ENCODE assay signal across 24 cellular contexts in the genomic region with DNA sequence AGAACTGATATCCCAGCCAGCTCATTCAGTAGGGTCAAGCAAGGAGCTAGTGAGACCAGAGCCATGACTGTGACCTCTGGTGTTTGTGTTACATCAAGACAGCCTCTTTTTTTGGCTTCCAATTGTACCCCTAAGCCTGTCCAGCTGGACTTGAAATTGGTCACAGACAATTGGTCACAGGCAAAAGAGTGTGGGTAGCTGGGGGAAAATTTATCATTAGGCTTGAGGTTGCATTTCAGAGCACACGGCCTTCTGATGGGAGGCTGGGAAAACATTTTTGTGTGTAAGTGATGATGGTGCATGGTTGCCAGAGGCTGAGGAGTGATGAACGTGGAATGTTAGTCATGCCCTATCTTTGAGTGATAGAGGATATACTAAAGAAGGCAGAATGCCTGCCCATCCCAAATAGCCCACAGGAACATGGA.
DNase-seq lines count a peak whose midpoint lies in the region; ATAC-seq and TF ChIP-seq lines count a peak whose summit lies in the region.
"Had no signal": no experiment of that assay in that cellular context is flagged by ENCODE, and none has a peak within 500 bp of the region (broad histone marks: within the 10 kb centered on the region; RNA-seq: fewer than 3 reads in every experiment).

No MANE protein-coding gene starts in this region.

- H2BK12ac ChIP-seq in H9 (ENCODE audit: insufficient read length, low read depth, low read length): no peak overlapping the region

- H3K23ac ChIP-seq in H9 (ENCODE audit: insufficient read length, low read depth, low read length): no peak overlapping the region

- H3K4me2 ChIP-seq in H9 (ENCODE audit: insufficient read depth, insufficient read length, low read length): no peak overlapping the region

- no CpG with 5 or more reads among the region's 2 CpGs for WGBS in H9 (ENCODE audit: extremely low coverage, insufficient read length, low lambda C conversion rate)

- no peak overlapping the region for H2BK120ac ChIP-seq in H9 (ENCODE audit: low read depth, low read length, poor library complexity, severe bottlenecking)

- H3K14ac ChIP-seq in H9 (ENCODE audit: insufficient read depth, low read length): no peak overlapping the region

- H4K91ac ChIP-seq in H9 (ENCODE audit: insufficient read length, low read depth, low read length): no peak overlapping the region

- H3K36me3 Mint-ChIP-seq in brain (no peaks in the 10 kb centered on the region), H9 (ENCODE audit: insufficient read depth in 1 of 3, low read depth in 3 of 3) (no peaks in the 10 kb centered on the region)
- H3K36me3 Mint-ChIP-seq: IgD-negative memory B cell; natural killer cell; stimulated activated memory B cell treated with anti-CD40 and anti-IgM and Interleukin-4, amounts not matched to agents 10 μg/mL and 1 μg/mL and 100 μg/mL, for 72 hours had no signal

- H3K27me3 ChIP-seq in H9 (ENCODE audit: insufficient read depth, low read length): no peaks in the 10 kb centered on the region
- H3K27me3 ChIP-seq in dorsolateral prefrontal cortex: peaks cover 0 to 5% (median 0%) of the 10 kb centered on the region in 45 donors
- H3K27me3 ChIP-seq: suprapubic skin had no signal

- intact Hi-C loops in sciatic nerve (cut with DNase I) (no loop called here), dorsolateral prefrontal cortex (cut with DNase I) (no loop called here)

- H3K27me3 Mint-ChIP-seq in brain (peaks cover 3% of the 10 kb centered on the region), H9 (ENCODE audit: low read depth) (no peaks in the 10 kb centered on the region)

- H2AK5ac ChIP-seq in H9 (ENCODE audit: insufficient read length, low read length): no peak overlapping the region

- no peaks in the 10 kb centered on the region for H3K79me2 ChIP-seq in H9 (ENCODE audit: insufficient read depth, low read length)

- no peaks in the 10 kb centered on the region for H3K79me1 ChIP-seq in H9 (ENCODE audit: insufficient read depth, low read depth, low read length, poor library complexity, severe bottlenecking)

- no peaks in the 10 kb centered on the region for H4K20me1 ChIP-seq in H9 (ENCODE audit: control insufficient read depth, insufficient read depth, insufficient read length)

- H3K4ac ChIP-seq in H9 (ENCODE audit: low read depth, low read length): no peak overlapping the region

- in situ Hi-C loops in G401 (cut with HindIII; ENCODE audit: low sequenced_read_pairs): no loop called here

- H3K9me3 Mint-ChIP-seq in brain: no peaks in the 10 kb centered on the region
- H3K9me3 Mint-ChIP-seq in H9: no peaks in the 10 kb centered on the region
- H3K9me3 Mint-ChIP-seq: stimulated activated memory B cell treated with anti-CD40 and anti-IgM and Interleukin-4, amounts not matched to agents 10 μg/mL and 1 μg/mL and 100 μg/mL, for 72 hours had no signal

- no peaks in the 10 kb centered on the region for H3K23me2 ChIP-seq in H9 (ENCODE audit: insufficient read length, low read depth, low read length, poor library complexity, severe bottlenecking)

- no peaks in the 10 kb centered on the region for H3K9me3 ChIP-seq in H9 (ENCODE audit: control insufficient read depth, low read depth, low read length)
- H3K9me3 ChIP-seq: suprapubic skin had no signal

- H2BK15ac ChIP-seq in H9 (ENCODE audit: low read depth, low read length): no peak overlapping the region

- DNase-seq in EH (ENCODE audit: low read depth): peak; percentile 28
- peak; percentile 45 for DNase-seq in kidney glomerular epithelial cell (lab: John Stamatoyannopoulos, UW)
- DNase-seq in sciatic nerve (ENCODE audit: low spot score): no peak
- no peak for DNase-seq in H9
- no peak for DNase-seq in SW480 (ENCODE audit: low spot score)
- DNase-seq in G401 (ENCODE audit: low spot score): no peak
- no peak for DNase-seq in dorsolateral prefrontal cortex
- DNase-seq: activated CD4-positive, CD25-positive, alpha-beta regulatory T cell; activated CD8-positive, alpha-beta T cell treated with anti-CD3 and anti-CD28 coated beads, Interleukin-2, amount 10 ng/mL, durations not matched to agents 7 days and 5 days; caudate nucleus; DMS 273 treated with DMSO at 0.1 percent for 48 hours; foreskin melanocyte; H7; natural killer cell; NCI-H2081; posterior cingulate gyrus; small intestine; stimulated activated CD4-positive, alpha-beta T cell treated with anti-CD3 and anti-CD28 coated beads, Interleukin-2, amount 100 ng/mL, for 24 hours had no signal

- no peak overlapping the region for H2AFZ ChIP-seq in H9 (ENCODE audit: low read length)

- H4K5ac ChIP-seq in H9 (ENCODE audit: insufficient read length, low read depth, low read length): no peak overlapping the region

- ATAC-seq in sciatic nerve: peak; percentile 69
- ATAC-seq: activated CD8-positive, alpha-beta T cell treated with anti-CD3 and anti-CD28 coated beads, Interleukin-2, amount 10 ng/mL, durations not matched to agents 7 days and 5 days; natural killer cell; stimulated activated memory B cell treated with anti-CD40 and anti-IgM and Interleukin-4, amounts not matched to agents 10 μg/mL and 1 μg/mL and 100 μg/mL, for 72 hours had no signal

- H2BK5ac ChIP-seq in H9 (ENCODE audit: insufficient read length, low read length): no peak overlapping the region

- H3K4me1 ChIP-seq in H9 (ENCODE audit: insufficient read depth, low read length): no peaks in the 10 kb centered on the region

- H3K18ac ChIP-seq in H9 (ENCODE audit: insufficient read length, low read depth, low read length): no peak overlapping the region

- H3K4me1 Mint-ChIP-seq in brain: peaks cover 67% of the 10 kb centered on the region
- peaks cover 0 to 2% of the 10 kb centered on the region in 2 experiments; a peak in 2 of 4 replicates for H3K4me1 Mint-ChIP-seq in H9
- H3K4me1 Mint-ChIP-seq: IgD-negative memory B cell; natural killer cell; stimulated activated memory B cell treated with anti-CD40 and anti-IgM and Interleukin-4, amounts not matched to agents 10 μg/mL and 1 μg/mL and 100 μg/mL, for 72 hours had no signal

- no peak overlapping the region for H3T11ph ChIP-seq in H9 (ENCODE audit: low read length)

- no peak overlapping the region for H3K9ac ChIP-seq in H9 (ENCODE audit: extremely low read depth, insufficient read length, low read length)

- H3K27ac ChIP-seq in H9 (ENCODE audit: insufficient read length, low read depth, low read length) (no peak overlapping the region), dorsolateral prefrontal cortex (peak overlapping the region in 8 of 59 donors; percentile 28 to 82 (median 74))
- H3K27ac ChIP-seq: epithelial cell of prostate, RWPE1, suprapubic skin had no signal

- no peak for TF ChIP-seq CTCF in brain (conservative IDR thresholded peaks at IDR 0.05)
- no peak for TF ChIP-seq CTCF in H9 (conservative IDR thresholded peaks at IDR 0.05)
- no peak for TF ChIP-seq CTCF in dorsolateral prefrontal cortex (IDR thresholded peaks at IDR 0.05 in 54 of 56, conservative IDR thresholded peaks at IDR 0.05 in 2 of 56; ENCODE audit: low read depth in 1 of 56, partially characterized antibody in 56 of 56)

- H3K56ac ChIP-seq in H9 (ENCODE audit: insufficient read length, low read depth, low read length): no peak overlapping the region

- no peak overlapping the region for H3K4me3 ChIP-seq in dorsolateral prefrontal cortex
- H3K4me3 ChIP-seq: suprapubic skin had no signal

- no peak overlapping the region for H2BK20ac ChIP-seq in H9 (ENCODE audit: low read depth, low read length, poor library complexity, severe bottlenecking)

- H3K27ac Mint-ChIP-seq in brain (peak overlapping the region in 3 of 5 experiments; percentile 10 to 48 (median 34)), H9 (no peak overlapping the region)
- H3K27ac Mint-ChIP-seq: activated CD8-positive, alpha-beta T cell treated with anti-CD3 and anti-CD28 coated beads, Interleukin-2, amount 10 ng/mL, durations not matched to agents 7 days and 5 days; IgD-negative memory B cell; natural killer cell; stimulated activated memory B cell treated with anti-CD40 and anti-IgM and Interleukin-4, amounts not matched to agents 10 μg/mL and 1 μg/mL and 100 μg/mL, for 72 hours had no signal

- H3K4me3 Mint-ChIP-seq in brain: no peak overlapping the region
- no peak overlapping the region for H3K4me3 Mint-ChIP-seq in H9
- H3K4me3 Mint-ChIP-seq: activated CD8-positive, alpha-beta T cell treated with anti-CD3 and anti-CD28 coated beads, Interleukin-2, amount 10 ng/mL, durations not matched to agents 7 days and 5 days; IgD-negative memory B cell; natural killer cell; stimulated activated memory B cell treated with anti-CD40 and anti-IgM and Interleukin-4, amounts not matched to agents 10 μg/mL and 1 μg/mL and 100 μg/mL, for 72 hours had no signal

- H4K8ac ChIP-seq in H9 (replicated peaks; ENCODE audit: insufficient read length, low read depth, low read length): no peak overlapping the region

Comparison
In these comparisons a context has a peak if more than half of its experiments do, and no peak if none do; other contexts are left out.
1. DNase-seq: peak in EH (single experiment) and kidney glomerular epithelial cell (single experiment); none in sciatic nerve (single experiment), H9 (single experiment), SW480 (single experiment), G401 (single experiment) and dorsolateral prefrontal cortex (0 of 10).
2. H3K27ac Mint-ChIP-seq: peak in brain (3 of 5); none in H9 (0 of 3).